8 cellular contexts compared by ENCODE assay signal in genomic region chr22:41447435-41448188, GRCh38. TPM values are rescaled to one million over a fixed set of nuclear protein-coding genes. Genes with fewer than 3 reads are reported as not detected.
DNase-seq lines count a peak whose midpoint lies in the region; ATAC-seq lines count a peak whose summit lies in the region.

No MANE protein-coding gene starts in this region.

- peak overlapping the region; percentile 88 for H3K4me3 Mint-ChIP-seq in T-helper 1 cell treated with Interleukin-12 subunit alpha and Interleukin-12 subunit beta and Interleukin-4 antibody, amounts not matched to agents 30 μg/mL and 1 μg/mL, for 36 hours

- H3K36me3 Mint-ChIP-seq in T-helper 1 cell treated with Interleukin-12 subunit alpha and Interleukin-12 subunit beta and Interleukin-4 antibody, amounts not matched to agents 30 μg/mL and 1 μg/mL, for 36 hours (ENCODE audit: low read depth) = peaks cover 13% of the 10 kb centered on the region

- ATAC-seq in HG03135 (IDR thresholded peaks at IDR 0.05; ENCODE audit: unreplicated experiment) = no peak
- ATAC-seq in GM18511 (IDR thresholded peaks at IDR 0.05; ENCODE audit: unreplicated experiment) = no peak

- H3K9me3 Mint-ChIP-seq in T-helper 1 cell treated with Interleukin-12 subunit alpha and Interleukin-12 subunit beta and Interleukin-4 antibody, amounts not matched to agents 30 μg/mL and 1 μg/mL, for 36 hours = no peaks in the 10 kb centered on the region

- no peaks in the 10 kb centered on the region for H3K27me3 Mint-ChIP-seq in T-helper 1 cell treated with Interleukin-12 subunit alpha and Interleukin-12 subunit beta and Interleukin-4 antibody, amounts not matched to agents 30 μg/mL and 1 μg/mL, for 36 hours (ENCODE audit: low read depth)

- in situ Hi-C loops in G401 (cut with HindIII; ENCODE audit: low sequenced_read_pairs) = no loop called here

- H3K27ac Mint-ChIP-seq in T-helper 1 cell treated with Interleukin-12 subunit alpha and Interleukin-12 subunit beta and Interleukin-4 antibody, amounts not matched to agents 30 μg/mL and 1 μg/mL, for 36 hours = peak overlapping the region; percentile 93

- peak; percentile 73 for DNase-seq in G401 (ENCODE audit: low spot score)
- peak; percentile 76 for DNase-seq in NAMALWA (ENCODE audit: low spot score)
- peak in 53 of 58 donors; percentile 41 to 84 (median 70) for DNase-seq in anterior cingulate cortex (lab: John Stamatoyannopoulos, UW)
- DNase-seq in hepatic stellate cell (ENCODE audit: low spot score) = peak; percentile 66
- DNase-seq in putamen (ENCODE audit: low spot score) = peak; percentile 82

- peaks cover 18% of the 10 kb centered on the region for H3K4me1 Mint-ChIP-seq in T-helper 1 cell treated with Interleukin-12 subunit alpha and Interleukin-12 subunit beta and Interleukin-4 antibody, amounts not matched to agents 30 μg/mL and 1 μg/mL, for 36 hours (ENCODE audit: low read depth)

RNA-seq across cellular contexts. Expression of gene TOB2, which starts 1.0 kb away (rescaled TPM):
- total RNA-seq in G401 (2014; rRNA removed; shearing (Covaris generic)) = 33.3 and 34.4 TPM in 2 replicates

RNA-seq across cellular contexts. Expression of gene PHF5A, which starts 20.9 kb away (rescaled TPM):
- 133 and 134 TPM in 2 replicates for total RNA-seq in G401 (2014; rRNA removed; shearing (Covaris generic))

RNA-seq across cellular contexts. Expression of gene ACO2, which starts 21.3 kb away (rescaled TPM):
- total RNA-seq in G401 (2014; rRNA removed; shearing (Covaris generic)) = 171 and 184 TPM in 2 replicates
